ENCODE assay signal across 8 cellular contexts in the genomic region with DNA sequence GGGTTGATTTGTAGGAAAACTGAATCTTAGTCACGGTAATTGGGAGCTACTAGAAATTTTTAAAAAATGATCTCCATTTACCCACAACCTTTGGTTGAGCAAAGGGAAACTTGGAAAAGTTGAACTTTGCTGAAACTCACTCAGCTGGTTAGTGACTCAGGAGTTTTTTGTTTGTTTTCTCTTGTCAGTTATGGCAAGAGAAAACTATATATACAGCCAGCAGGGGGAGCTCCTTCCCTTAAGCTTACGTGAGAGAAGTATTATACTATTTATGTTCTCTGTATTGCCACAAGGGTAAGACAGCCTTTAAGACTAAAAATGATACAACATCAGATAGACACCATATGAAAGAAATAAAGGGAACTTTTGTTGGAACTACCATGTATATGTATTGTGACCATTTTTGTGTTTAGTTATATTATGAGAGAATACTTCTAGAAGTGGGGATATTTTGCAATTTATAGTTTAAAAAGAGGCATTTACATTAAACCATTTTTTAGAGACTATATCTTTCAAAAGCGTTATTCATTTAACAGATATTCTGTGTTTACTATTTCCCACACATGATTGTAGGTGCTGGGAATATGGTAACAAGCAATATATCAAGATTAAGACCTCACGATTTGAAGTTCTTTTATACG.
DNase-seq lines count a peak whose midpoint lies in the region; ATAC-seq and TF ChIP-seq lines count a peak whose summit lies in the region.

No MANE protein-coding gene starts in this region.

- no peaks in the 10 kb centered on the region for H3F3A ChIP-seq in SU-DHL-6 (ENCODE audit: insufficient read depth)

- no peaks in the 10 kb centered on the region for H3K9me3 ChIP-seq in SU-DHL-6 (ENCODE audit: insufficient read depth, low read length)

- in situ Hi-C loops in brain microvascular endothelial cell (cut with HindIII; ENCODE audit: low pct_ligation_motif_present, low sequenced_read_pairs): no loop called here

- no peaks in the 10 kb centered on the region for H3K9me2 ChIP-seq in SU-DHL-6 (replicated peaks; ENCODE audit: insufficient read depth, low read length)

- peaks cover 5% of the 10 kb centered on the region for H3K4me1 ChIP-seq in ACC112 (ENCODE audit: control insufficient read depth, insufficient read depth, low read length, unreplicated experiment)

- peak; percentile 72 for DNase-seq in NCI-H146 treated with DMSO at 0.1 percent for 48 hours (lab: John Stamatoyannopoulos, UW; ENCODE audit: unreplicated experiment)
- peak; percentile 90 for DNase-seq in brain microvascular endothelial cell
- DNase-seq in iris pigment epithelial cell (ENCODE audit: low read depth): peak; percentile 94
- peak; percentile 41 for DNase-seq in stimulated activated CD4-positive, alpha-beta T cell treated with anti-CD3 and anti-CD28 coated beads, Interleukin-2, amount 100 ng/mL, for 4 hours (ENCODE audit: low read depth)

- no peak overlapping the region for H3K4me3 ChIP-seq in ACC112 (ENCODE audit: low read depth, low read length)
- no peak overlapping the region for H3K4me3 ChIP-seq in SU-DHL-6 (ENCODE audit: insufficient read depth, low read length, poor library complexity, severe bottlenecking)
- no peak overlapping the region for H3K4me3 ChIP-seq in brain microvascular endothelial cell (ENCODE audit: low read depth, low read length)

- no peak overlapping the region for H3K9ac ChIP-seq in SU-DHL-6 (ENCODE audit: low read length)

- no peaks in the 10 kb centered on the region for H4K20me1 ChIP-seq in SU-DHL-6 (ENCODE audit: low read depth, low read length)

- H3K27ac ChIP-seq in ACC112 (ENCODE audit: low read depth, low read length) (no peak overlapping the region), SU-DHL-6 (ENCODE audit: low read depth, low read length) (no peak overlapping the region), brain microvascular endothelial cell (no peak overlapping the region)

- H3K4me2 ChIP-seq in SU-DHL-6 (ENCODE audit: low read depth, low read length, poor library complexity, severe bottlenecking): no peak overlapping the region

- H2AFZ ChIP-seq in ACC112 (ENCODE audit: low read length, unreplicated experiment) (peak overlapping the region; percentile 10), SU-DHL-6 (ENCODE audit: low read depth, low read length, severe bottlenecking) (no peak overlapping the region)

- H3K79me2 ChIP-seq in ACC112 (ENCODE audit: control insufficient read depth, insufficient read depth, low read length, unreplicated experiment) (no peaks in the 10 kb centered on the region), SU-DHL-6 (ENCODE audit: insufficient read depth, low read length) (no peaks in the 10 kb centered on the region)

- ATAC-seq in GM18502 (IDR thresholded peaks at IDR 0.05; ENCODE audit: poor library complexity, unreplicated experiment) (peak; percentile 76), HG02973 (IDR thresholded peaks at IDR 0.05; ENCODE audit: unreplicated experiment) (peak; percentile 79)

- H3K36me3 ChIP-seq in ACC112 (ENCODE audit: insufficient read depth, low read length) (no peaks in the 10 kb centered on the region), SU-DHL-6 (ENCODE audit: low read length) (no peaks in the 10 kb centered on the region), brain microvascular endothelial cell (replicated peaks) (no peaks in the 10 kb centered on the region)

- peak; percentile 88 for TF ChIP-seq CTCF in SU-DHL-6 (IDR thresholded peaks at IDR 0.05; ENCODE audit: insufficient read depth, low read length, poor library complexity, severe bottlenecking)
- peak; percentile 73 for TF ChIP-seq CTCF in brain microvascular endothelial cell (IDR thresholded peaks at IDR 0.05; ENCODE audit: low read depth, low read length, missing control alignments)

- H3K27me3 ChIP-seq in ACC112 (ENCODE audit: insufficient read depth, low read length): peaks cover 21% of the 10 kb centered on the region
- no peaks in the 10 kb centered on the region for H3K27me3 ChIP-seq in SU-DHL-6 (ENCODE audit: low read length)
- H3K27me3 ChIP-seq in brain microvascular endothelial cell (replicated peaks): peaks cover 8% of the 10 kb centered on the region

Comparison
In these comparisons a context has a peak if more than half of its experiments do, and no peak if none do; other contexts are left out.
1. DNase-seq: peak in every context shown above with its lines; median percentile 94 in iris pigment epithelial cell; 90 in brain microvascular endothelial cell; 72 in NCI-H146 treated with DMSO at 0.1 percent for 48 hours; 41 in stimulated activated CD4-positive, alpha-beta T cell treated with anti-CD3 and anti-CD28 coated beads, Interleukin-2, amount 100 ng/mL, for 4 hours.